26 cellular contexts compared by ENCODE assay signal in the genomic region with DNA sequence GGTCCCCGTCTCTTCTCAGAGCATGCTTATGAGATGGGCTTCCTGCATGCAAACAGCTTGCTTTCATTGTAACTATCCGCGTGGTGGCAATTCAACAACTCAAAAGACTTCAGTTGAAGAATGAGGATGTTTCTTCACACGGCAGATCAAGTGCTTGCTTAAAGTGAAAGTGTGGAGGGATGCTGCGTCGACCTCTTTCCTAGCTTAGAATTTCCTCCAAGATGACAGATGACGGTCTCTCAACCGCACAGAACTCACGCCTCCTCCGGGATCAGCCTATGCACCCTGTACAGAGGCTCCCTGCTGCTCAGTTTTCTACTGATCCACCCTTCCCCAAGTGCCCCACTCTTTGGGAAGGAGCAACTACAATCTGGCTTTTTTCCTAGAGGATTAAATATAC. TPM values are rescaled to one million over a fixed set of nuclear protein-coding genes. Genes with fewer than 3 reads are reported as not detected.
DNase-seq lines count a peak whose midpoint lies in the region; ATAC-seq, FAIRE-seq and TF ChIP-seq lines count a peak whose summit lies in the region.
"Had no signal": no experiment of that assay in that cellular context is flagged by ENCODE, and none has a peak within 500 bp of the region (broad histone marks: within the 10 kb centered on the region; RNA-seq: fewer than 3 reads in every experiment).

No MANE protein-coding gene starts in this region.

- H2AFZ ChIP-seq in HepG2 (ENCODE audit: low read length), result no peak overlapping the region

- peaks cover 81% of the 10 kb centered on the region for H3K4me1 ChIP-seq in HepG2 (ENCODE audit: insufficient read depth, low read length)
- H3K4me1 ChIP-seq in tibial artery, result peaks cover 0 to 5% (median 0%) of the 10 kb centered on the region in 4 donors

- TF ChIP-seq CTCF in C4-2B (conservative IDR thresholded peaks at IDR 0.05) (no peak), HepG2 (CRISPR knock-in tag; IDR thresholded peaks at IDR 0.05) (no peak), tibial artery (IDR thresholded peaks at IDR 0.05) (no peak)

- DNase-seq in AG08395 (ENCODE audit: low spot score), result peak; percentile 12
- no peak for DNase-seq in T-helper 2 cell treated with Interferon-gamma antibody and Interleukin-4, amounts not matched to agents 5 μg/mL and 100 μg/mL, for 36 hours (ENCODE audit: low spot score)
- no peak for DNase-seq in HepG2 (ENCODE audit: low spot score)
- no peak for DNase-seq in tibial artery
- no peak for DNase-seq in NCI-H2107 treated with DMSO at 0.1 percent for 48 hours (lab: John Stamatoyannopoulos, UW; ENCODE audit: unreplicated experiment)
- DNase-seq: activated naive CD4-positive, alpha-beta T cell treated with anti-CD3 and anti-CD28 coated beads for 36 hours; activated T-cell treated with anti-CD3 and anti-CD28 coated beads, Interleukin-2, amount 50 U/mL, for 1 hour; effector memory CD8-positive, alpha-beta T cell; EL; H9; Kasumi-1; left lung; mucosa of descending colon; NCI-H1105; NCI-H2107; NCI-H524; SHP77; stimulated activated CD4-positive, alpha-beta T cell treated with anti-CD3 and anti-CD28 coated beads, Interleukin-4, amount 100 ng/mL, for 1 hour; stimulated activated naive CD8-positive, alpha-beta T cell treated with anti-CD3 and anti-CD28 coated beads, Interleukin-15, Interleukin-2, amounts not matched to agents 100 U/mL and 50 U/mL, for 24 hours had no signal

- peaks cover 10% of the 10 kb centered on the region for H3K27me3 Mint-ChIP-seq in T-helper 2 cell treated with Interferon-gamma antibody and Interleukin-4, amounts not matched to agents 5 μg/mL and 100 μg/mL, for 36 hours (ENCODE audit: low read depth)

- POLR2A ChIA-PET in HepG2 (lab: Yijun Ruan, JAX), result interaction anchor here (1.8 kb wide), 1 partner anchor 46 kb away, joined by 5 read pairs; no protein-coding TSS in a partner anchor

- no peak overlapping the region for H3K27ac Mint-ChIP-seq in T-helper 2 cell treated with Interferon-gamma antibody and Interleukin-4, amounts not matched to agents 5 μg/mL and 100 μg/mL, for 36 hours
- H3K27ac Mint-ChIP-seq: activated naive CD4-positive, alpha-beta T cell treated with anti-CD3 and anti-CD28 coated beads for 36 hours; effector memory CD8-positive, alpha-beta T cell; H9 had no signal

- peaks cover 4% of the 10 kb centered on the region for H3K4me1 Mint-ChIP-seq in T-helper 2 cell treated with Interferon-gamma antibody and Interleukin-4, amounts not matched to agents 5 μg/mL and 100 μg/mL, for 36 hours (ENCODE audit: low read depth)

- no peak for FAIRE-seq in HepG2 (lab: Jason Lieb, UNC)
- FAIRE-seq: HTR-8/SVneo had no signal

- H3K27ac ChIP-seq in C4-2B (peak overlapping the region; percentile 70), HepG2 (ENCODE audit: extremely low read length, insufficient read depth, low read length) (peak overlapping the region; percentile 88), tibial artery (no peak overlapping the region)
- H3K27ac ChIP-seq: left lung, prostate gland, tibial nerve had no signal

- TF ChIP-seq EP300 in HepG2 (IDR thresholded peaks at IDR 0.05; ENCODE audit: low read depth in 2 of 2, low read length in 2 of 2) (no peak), HepG2 (CRISPR knock-in tag; IDR thresholded peaks at IDR 0.05; ENCODE audit: borderline replicate concordance) (no peak)

- in situ Hi-C loops in HepG2 (cut with HindIII; ENCODE audit: extremely low pct_ligation_motif_present, low pct_unique_long_range_greater_than_20kb), result no loop called here

- no peak for TF ChIP-seq RAD21 in HepG2 (CRISPR knock-in tag; IDR thresholded peaks at IDR 0.05)

- no peak for TF ChIP-seq POLR2A in HepG2 (IDR thresholded peaks at IDR 0.05; ENCODE audit: insufficient read depth in 1 of 2, low read depth in 2 of 2, low read length in 2 of 2)

- H3K36me3 Mint-ChIP-seq in T-helper 2 cell treated with Interferon-gamma antibody and Interleukin-4, amounts not matched to agents 5 μg/mL and 100 μg/mL, for 36 hours (ENCODE audit: low read depth), result no peaks in the 10 kb centered on the region

- no peak overlapping the region for H3K9ac ChIP-seq in HepG2 (ENCODE audit: insufficient read depth, low read depth, low read length)

- H3K27me3 ChIP-seq in HepG2 (ENCODE audit: control insufficient read depth in 1 of 2, insufficient read depth in 2 of 2, low read length in 2 of 2) (no peaks in the 10 kb centered on the region), tibial artery (no peaks in the 10 kb centered on the region)
- H3K27me3 ChIP-seq: left lung, tibial nerve had no signal

- H3K9me3 ChIP-seq in HepG2 (ENCODE audit: low read length) (no peaks in the 10 kb centered on the region), tibial artery (no peaks in the 10 kb centered on the region)
- H3K9me3 ChIP-seq: left lung, mucosa of descending colon, prostate gland had no signal

- peaks cover 20% of the 10 kb centered on the region for H3K79me2 ChIP-seq in HepG2 (ENCODE audit: insufficient read depth, low read length)

- CTCF ChIA-PET in HepG2 (lab: Yijun Ruan, JAX; ENCODE audit: low intra/inter-chr PET ratio, low total read pairs), result no interaction called here

- intact Hi-C loops in HepG2 (cut with micrococcal nuclease; ENCODE audit: unreplicated experiment) (no loop called here), tibial artery (cut with DNase I; ENCODE audit: low total_unique reads) (no loop called here)

- no peak overlapping the region for H3K4me2 ChIP-seq in HepG2 (ENCODE audit: low read depth, low read length)
- H3K4me2 ChIP-seq: smooth muscle cell had no signal

- no peak for ATAC-seq in HepG2
- ATAC-seq in HG03280 (IDR thresholded peaks at IDR 0.05; ENCODE audit: unreplicated experiment), result no peak
- ATAC-seq: effector memory CD8-positive, alpha-beta T cell; left lung; mucosa of descending colon; stimulated activated naive CD8-positive, alpha-beta T cell treated with anti-CD3 and anti-CD28 coated beads, Interleukin-15, Interleukin-2, amounts not matched to agents 100 U/mL and 50 U/mL, for 24 hours had no signal

- H3K4me3 ChIP-seq in HepG2 (replicated peaks in 1 of 3; ENCODE audit: insufficient read depth in 1 of 3, low read depth in 2 of 3, low read length in 3 of 3), result no peak overlapping the region
- no peak overlapping the region for H3K4me3 ChIP-seq in tibial artery
- H3K4me3 ChIP-seq: left lung, mucosa of descending colon, prostate gland, smooth muscle cell, tibial nerve had no signal

- WGBS in HepG2 (ENCODE audit: low lambda C conversion rate), result 98% methylated on average over 10 of the region's 10 CpGs

- H3K9me3 Mint-ChIP-seq in T-helper 2 cell treated with Interferon-gamma antibody and Interleukin-4, amounts not matched to agents 5 μg/mL and 100 μg/mL, for 36 hours, result no peaks in the 10 kb centered on the region
- H3K9me3 Mint-ChIP-seq: activated naive CD4-positive, alpha-beta T cell treated with anti-CD3 and anti-CD28 coated beads for 36 hours; H9 had no signal

- H3K36me3 ChIP-seq in HepG2 (replicated peaks in 1 of 2; ENCODE audit: control insufficient read depth in 1 of 2, insufficient read depth in 2 of 2, low read length in 2 of 2) (peaks cover 1 to 30% of the 10 kb centered on the region in 2 experiments; a peak in 4 of 5 replicates), tibial artery (no peaks in the 10 kb centered on the region)
- H3K36me3 ChIP-seq: left lung, prostate gland, tibial nerve had no signal

- H4K20me1 ChIP-seq in HepG2 (ENCODE audit: insufficient read depth, low read length), result no peaks in the 10 kb centered on the region

- H3K4me3 Mint-ChIP-seq in T-helper 2 cell treated with Interferon-gamma antibody and Interleukin-4, amounts not matched to agents 5 μg/mL and 100 μg/mL, for 36 hours, result peak overlapping the region; percentile 47
- H3K4me3 Mint-ChIP-seq: activated naive CD4-positive, alpha-beta T cell treated with anti-CD3 and anti-CD28 coated beads for 36 hours; effector memory CD8-positive, alpha-beta T cell; H9; neural crest cell had no signal

- no TSS peak for BruUV-seq in HepG2 (replicated peaks; lab: Mats Ljungman, UMichigan)

TF ChIP-seq in HepG2, 621 proteins besides CTCF, POLR2A, EP300 and RAD21:
- TF ChIP-seq PAWR (CRISPR knock-in tag; IDR thresholded peaks at IDR 0.05; ENCODE audit: borderline replicate concordance), result no peak

RNA-seq across cellular contexts. Expression of gene PCSK6, which starts 47.8 kb away (rescaled TPM):
- 42.5 and 56.5 TPM in 2 replicates for total RNA-seq in HepG2 (2016; rRNA removed; fragmentation: Illumina TruSeq; extraction: Trizol)
- 71.9 and 81.0 TPM in 2 replicates for total RNA-seq in HepG2 (2016; cell fraction: cytosol; rRNA removed; fragmentation: Illumina TruSeq; extraction: Trizol; ENCODE audit: low read depth)
- total RNA-seq in HepG2 (2016; cell fraction: insoluble cytoplasmic fraction; rRNA removed; fragmentation: Illumina TruSeq; extraction: Trizol), result 34.4 and 55.2 TPM in 2 replicates
- 69.6 and 77.5 TPM in 2 replicates for total RNA-seq in HepG2 (2016; cell fraction: membrane; rRNA removed; fragmentation: Illumina TruSeq; extraction: Trizol)
- 66.0 and 74.7 TPM in 2 replicates for total RNA-seq in HepG2 (2016; cell fraction: nucleus; rRNA removed; fragmentation: Illumina TruSeq; extraction: Trizol)
- 155 and 208 TPM in 2 replicates for polyA plus RNA-seq in HepG2 (2011; rRNA removed)
- 113 and 150 TPM in 2 replicates for polyA plus RNA-seq in HepG2 (2011; cell fraction: cytosol; rRNA removed)
- polyA plus RNA-seq in HepG2 (2011; cell fraction: nucleus; rRNA removed), result 207 and 256 TPM in 2 replicates
- polyA plus RNA-seq in HepG2 (2012), result 61.3 and 94.3 TPM in 2 replicates
- 28.0 and 30.8 TPM in 2 replicates for polyA plus RNA-seq in HepG2 (2016; cell fraction: cytosol; fragmentation: Illumina TruSeq; extraction: Trizol; ENCODE audit: low read depth)
- polyA plus RNA-seq in HepG2 (2016; cell fraction: insoluble cytoplasmic fraction; fragmentation: Illumina TruSeq; extraction: Trizol; ENCODE audit: low read depth), result 34.4 and 44.9 TPM in 2 replicates
- polyA plus RNA-seq in HepG2 (2016; cell fraction: membrane; fragmentation: Illumina TruSeq; extraction: Trizol; ENCODE audit: low read depth), result 53.8 and 67.9 TPM in 2 replicates
- 84.3 and 88.3 TPM in 2 replicates for polyA plus RNA-seq in HepG2 (2016; cell fraction: nucleus; fragmentation: Illumina TruSeq; extraction: Trizol; ENCODE audit: insufficient read depth, low read depth)
- polyA minus RNA-seq in HepG2 (2011; rRNA and poly(A)+ RNA removed; ENCODE audit: low replicate concordance), result 65.0 and 447 TPM in 2 replicates
- 126 and 149 TPM in 2 replicates for polyA minus RNA-seq in HepG2 (2011; cell fraction: cytosol; rRNA and poly(A)+ RNA removed)
- polyA minus RNA-seq in HepG2 (2011; cell fraction: nucleus; rRNA and poly(A)+ RNA removed), result 126 and 142 TPM in 2 replicates

Comparison
In these comparisons a context has a peak if more than half of its experiments do, and no peak if none do; other contexts are left out.
1. H3K27ac ChIP-seq: peak in C4-2B (single experiment) and HepG2 (single experiment); none in tibial artery (0 of 2).